ENCODE assay signal across 22 cellular contexts in the genomic region with DNA sequence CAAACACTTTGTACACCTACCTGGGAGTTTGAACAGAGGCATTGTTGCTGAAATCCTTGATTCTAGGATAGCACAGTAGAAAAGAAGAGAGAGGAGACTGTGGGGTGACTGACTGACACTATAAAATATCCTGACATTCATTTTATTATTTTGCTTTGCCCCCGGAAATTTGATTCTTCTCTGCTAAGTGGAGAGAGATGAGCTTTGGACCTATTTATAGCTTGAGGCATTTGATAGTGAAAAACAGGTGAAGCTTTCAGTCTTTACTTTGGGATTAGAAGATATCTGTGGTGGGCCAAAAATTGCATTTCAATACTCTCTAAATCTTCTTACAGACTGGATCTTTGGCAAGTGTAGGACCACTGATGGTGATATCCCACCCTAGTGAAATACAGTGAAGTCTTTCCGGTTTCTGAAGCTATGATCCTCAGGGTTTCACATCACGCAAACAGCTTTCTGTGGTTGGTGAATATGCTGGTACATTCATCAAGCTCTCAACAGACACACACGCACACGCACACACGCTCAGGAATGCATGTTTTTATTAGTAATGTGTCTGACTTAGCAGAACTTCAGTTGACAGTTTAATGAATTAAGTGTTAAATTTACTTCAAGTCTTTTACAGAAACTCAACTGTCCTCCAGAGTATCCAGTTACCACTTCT. TPM values are rescaled to one million over a fixed set of nuclear protein-coding genes. Genes with fewer than 3 reads are reported as not detected.
DNase-seq lines count a peak whose midpoint lies in the region; ATAC-seq and TF ChIP-seq lines count a peak whose summit lies in the region.
"Had no signal": no experiment of that assay in that cellular context is flagged by ENCODE, and none has a peak within 500 bp of the region (broad histone marks: within the 10 kb centered on the region; RNA-seq: fewer than 3 reads in every experiment).

A gene (minus strand): TSS at position 117 of the 664 bp plus-strand sequence. CDS start 75 bp downstream, at position 42.

- H3K9ac ChIP-seq in SK-N-SH = no peak within 1 kb of the TSS

- H3K4me2 ChIP-seq in SK-N-SH = no peak within 1 kb of the TSS

- POLR2A ChIA-PET in SK-N-SH (lab: Yijun Ruan, JAX) = interaction anchor here (0.6 kb wide), 1 partner anchor 11 kb away, joined by 4 read pairs; no protein-coding TSS in a partner anchor

- no peak for ATAC-seq in SK-N-SH treated with all-trans-retinoic acid at 6 μM for 48 hours
- ATAC-seq: activated CD8-positive, alpha-beta memory T cell treated with anti-CD3 and anti-CD28 coated beads, Interleukin-2, amount 10 ng/mL, durations not matched to agents 7 days and 5 days had no signal

- TF ChIP-seq CTCF in SK-N-SH (IDR thresholded peaks at IDR 0.05) = no peak

- no peaks in the 10 kb centered on the region for H3K9me3 ChIP-seq in SK-N-SH
- H3K9me3 ChIP-seq: ovary, spleen, tibial nerve had no signal

- H3F3A ChIP-seq in SK-N-SH (replicated peaks; ENCODE audit: insufficient read depth) = no peaks in the 10 kb centered on the region

- no peaks in the 10 kb centered on the region for H4K20me1 ChIP-seq in SK-N-SH (ENCODE audit: insufficient read depth)

- no peaks in the 10 kb centered on the region for H3K4me1 ChIP-seq in SK-N-SH (ENCODE audit: control insufficient read depth in 1 of 2, insufficient read depth in 2 of 2, low read depth in 1 of 2, low read length in 1 of 2)
- H3K4me1 ChIP-seq: tibial nerve had no signal

- no peaks in the 10 kb centered on the region for H3K36me3 ChIP-seq in SK-N-SH (replicated peaks in 1 of 2; ENCODE audit: control insufficient read depth in 1 of 2, insufficient read depth in 2 of 2, low read length in 1 of 2)
- H3K36me3 ChIP-seq: ovary, spleen, tibial nerve had no signal

- DNase-seq in SK-N-SH (no peak), amniotic epithelial cell (ENCODE audit: low read depth) (peak; percentile 65), glomerular visceral epithelial cell (ENCODE audit: extremely low spot score) (peak; percentile 38), cerebellar cortex (ENCODE audit: low spot score) (no peak), activated T-cell treated with anti-CD3 and anti-CD28 coated beads for 4 hours (no peak), NOMO-1 (lab: John Stamatoyannopoulos, UW; ENCODE audit: unreplicated experiment in 2 of 2) (no peak), pons (ENCODE audit: low spot score) (no peak)
- DNase-seq: 8988T; activated CD4-positive, alpha-beta T cell treated with anti-CD3 and anti-CD28 coated beads for 1 hour; activated CD8-positive, alpha-beta memory T cell treated with anti-CD3 and anti-CD28 coated beads, Interleukin-2, amount 10 ng/mL, durations not matched to agents 7 days and 5 days; activated effector memory CD4-positive, alpha-beta T cell treated with anti-CD3 and anti-CD28 coated beads, Interleukin-2, amount 50 U/mL, for 16 hours; amygdala; CD4-positive, alpha-beta memory T cell; DMS79; islet precursor cell; KG1; NCI-H1417 treated with DMSO at 0.1 percent for 48 hours; ovary; SIG-M5; spleen had no signal

- H2AFZ ChIP-seq in SK-N-SH (ENCODE audit: low read depth) = peak within 1 kb of the TSS; percentile 65; the same call in 1 of the 2 replicates

- CTCF ChIA-PET in SK-N-SH (lab: Yijun Ruan, JAX) = interaction anchor here (1.2 kb wide), 1 partner anchor 42 kb away, joined by 3 read pairs; no protein-coding TSS in a partner anchor

- H3K79me2 ChIP-seq in SK-N-SH (ENCODE audit: insufficient read depth) = no peaks in the 10 kb centered on the region

- TF ChIP-seq RAD21 in SK-N-SH (IDR thresholded peaks at IDR 0.05; ENCODE audit: low read length) = no peak

- no peak within 1 kb of the TSS for H3K4me3 ChIP-seq in SK-N-SH (ENCODE audit: low read depth in 2 of 2, low read length in 1 of 2)
- H3K4me3 ChIP-seq: ovary, spleen, tibial nerve had no signal

- WGBS in SK-N-SH (ENCODE audit: low lambda C conversion rate) = 36% methylated on average over 6 of the region's 6 CpGs

- H3K27ac ChIP-seq in SK-N-SH (ENCODE audit: low read depth in 2 of 2, low read length in 1 of 2) = no peak within 1 kb of the TSS
- H3K27ac ChIP-seq: ovary, spleen, tibial nerve had no signal

- H3K9me2 ChIP-seq in SK-N-SH = no peaks in the 10 kb centered on the region

- no peaks in the 10 kb centered on the region; the same call in 1 of the 2 replicates for H3K27me3 ChIP-seq in SK-N-SH (ENCODE audit: insufficient read depth)
- H3K27me3 ChIP-seq: ovary, spleen had no signal

- no peak for TF ChIP-seq EP300 in SK-N-SH (IDR thresholded peaks at IDR 0.05; ENCODE audit: borderline replicate concordance in 1 of 2, low read depth in 1 of 2, low read length in 1 of 2)

TF ChIP-seq in SK-N-SH, 30 proteins besides CTCF, POLR2A, EP300 and RAD21 (continues in another document):
- no peak for TF ChIP-seq GABPA (IDR thresholded peaks at IDR 0.05; ENCODE audit: low read depth)
- TF ChIP-seq TEAD4 (IDR thresholded peaks at IDR 0.05; ENCODE audit: borderline replicate concordance, insufficient read depth) = no peak
- TF ChIP-seq, protein P1, sequence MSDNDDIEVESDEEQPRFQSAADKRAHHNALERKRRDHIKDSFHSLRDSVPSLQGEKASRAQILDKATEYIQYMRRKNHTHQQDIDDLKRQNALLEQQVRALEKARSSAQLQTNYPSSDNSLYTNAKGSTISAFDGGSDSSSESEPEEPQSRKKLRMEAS (IDR thresholded peaks at IDR 0.05; ENCODE audit: low read depth) = no peak
- TF ChIP-seq JUND (IDR thresholded peaks at IDR 0.05) = no peak
- TF ChIP-seq, protein P2, sequence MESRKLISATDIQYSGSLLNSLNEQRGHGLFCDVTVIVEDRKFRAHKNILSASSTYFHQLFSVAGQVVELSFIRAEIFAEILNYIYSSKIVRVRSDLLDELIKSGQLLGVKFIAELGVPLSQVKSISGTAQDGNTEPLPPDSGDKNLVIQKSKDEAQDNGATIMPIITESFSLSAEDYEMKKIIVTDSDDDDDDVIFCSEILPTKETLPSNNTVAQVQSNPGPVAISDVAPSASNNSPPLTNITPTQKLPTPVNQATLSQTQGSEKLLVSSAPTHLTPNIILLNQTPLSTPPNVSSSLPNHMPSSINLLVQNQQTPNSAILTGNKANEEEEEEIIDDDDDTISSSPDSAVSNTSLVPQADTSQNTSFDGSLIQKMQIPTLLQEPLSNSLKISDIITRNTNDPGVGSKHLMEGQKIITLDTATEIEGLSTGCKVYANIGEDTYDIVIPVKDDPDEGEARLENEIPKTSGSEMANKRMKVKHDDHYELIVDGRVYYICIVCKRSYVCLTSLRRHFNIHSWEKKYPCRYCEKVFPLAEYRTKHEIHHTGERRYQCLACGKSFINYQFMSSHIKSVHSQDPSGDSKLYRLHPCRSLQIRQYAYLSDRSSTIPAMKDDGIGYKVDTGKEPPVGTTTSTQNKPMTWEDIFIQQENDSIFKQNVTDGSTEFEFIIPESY (IDR thresholded peaks at IDR 0.05; ENCODE audit: borderline replicate concordance, low read depth) = no peak
- TF ChIP-seq TAF1 (IDR thresholded peaks at IDR 0.05; ENCODE audit: borderline replicate concordance, low read depth, low read length) = no peak
- TF ChIP-seq, protein P3, sequence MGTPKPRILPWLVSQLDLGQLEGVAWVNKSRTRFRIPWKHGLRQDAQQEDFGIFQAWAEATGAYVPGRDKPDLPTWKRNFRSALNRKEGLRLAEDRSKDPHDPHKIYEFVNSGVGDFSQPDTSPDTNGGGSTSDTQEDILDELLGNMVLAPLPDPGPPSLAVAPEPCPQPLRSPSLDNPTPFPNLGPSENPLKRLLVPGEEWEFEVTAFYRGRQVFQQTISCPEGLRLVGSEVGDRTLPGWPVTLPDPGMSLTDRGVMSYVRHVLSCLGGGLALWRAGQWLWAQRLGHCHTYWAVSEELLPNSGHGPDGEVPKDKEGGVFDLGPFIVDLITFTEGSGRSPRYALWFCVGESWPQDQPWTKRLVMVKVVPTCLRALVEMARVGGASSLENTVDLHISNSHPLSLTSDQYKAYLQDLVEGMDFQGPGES (IDR thresholded peaks at IDR 0.05; ENCODE audit: low read depth, low read length) = no peak

TF ChIP-seq in SK-N-SH treated with all-trans-retinoic acid at 6 μM for 48 hours, 23 proteins besides CTCF, POLR2A, EP300 and RAD21:
- TF ChIP-seq ZNF8 (CRISPR knock-in tag; IDR thresholded peaks at IDR 0.05) = no peak

RNA-seq across cellular contexts. Expression of the gene that starts here (rescaled TPM):
- polyA plus RNA-seq in SK-N-SH (2012; rRNA removed) = not detected in 2 replicates
- not detected in 2 replicates for polyA plus RNA-seq in SK-N-SH (2012; cell fraction: cytosol; rRNA removed)
- polyA plus RNA-seq in SK-N-SH (2012; cell fraction: nucleus; rRNA removed) = not detected in 2 replicates
- polyA plus RNA-seq: CD4-positive, alpha-beta memory T cell had no signal

Comparison
In these comparisons a context has a peak if more than half of its experiments do, and no peak if none do; other contexts are left out.
1. DNase-seq: peak in amniotic epithelial cell (single experiment) and glomerular visceral epithelial cell (single experiment); none in SK-N-SH (single experiment), cerebellar cortex (single experiment), activated T-cell treated with anti-CD3 and anti-CD28 coated beads for 4 hours (single experiment), NOMO-1 (0 of 2) and pons (single experiment).